7 cellular contexts compared by ENCODE assay signal in the genomic region with DNA sequence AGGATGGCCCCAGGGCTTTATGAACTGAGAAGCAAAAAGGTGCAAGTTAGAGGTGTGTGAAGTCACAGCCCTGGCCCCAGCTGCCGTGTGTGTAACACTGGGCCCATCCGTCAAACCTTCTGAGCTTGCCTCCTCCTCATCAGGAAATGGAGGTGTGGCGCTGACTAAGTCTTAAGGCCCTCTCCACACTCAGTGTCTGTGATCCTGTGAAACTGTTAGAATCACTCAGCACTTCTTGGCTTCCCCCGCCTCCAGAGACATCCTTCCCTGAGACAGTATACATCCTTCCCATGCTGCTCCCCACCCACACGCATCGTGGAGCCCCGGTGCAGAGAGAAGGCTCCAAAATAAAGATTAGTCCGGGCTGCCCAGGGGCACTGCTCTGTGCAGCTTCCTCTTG. TPM values are rescaled to one million over a fixed set of nuclear protein-coding genes. Genes with fewer than 3 reads are reported as not detected.
DNase-seq lines count a peak whose midpoint lies in the region; ATAC-seq and TF ChIP-seq lines count a peak whose summit lies in the region.

No MANE protein-coding gene starts in this region.

- intact Hi-C loops in activated CD4-positive, alpha-beta memory T cell treated with anti-CD3 and anti-CD28 coated beads for 36 hours (cut with micrococcal nuclease): loop anchor here (1.0 to 5.0 kb wide), 4 partner anchors 32 to 98 kb away; partner anchors contain the start of gene MAGOH

- no peaks in the 10 kb centered on the region for H3K27me3 Mint-ChIP-seq in activated CD4-positive, alpha-beta memory T cell treated with anti-CD3 and anti-CD28 coated beads for 36 hours

- H3K4me1 Mint-ChIP-seq in activated CD4-positive, alpha-beta memory T cell treated with anti-CD3 and anti-CD28 coated beads for 36 hours (ENCODE audit: low read depth): peaks cover 42% of the 10 kb centered on the region

- CTCF ChIA-PET in activated CD4-positive, alpha-beta memory T cell treated with anti-CD3 and anti-CD28 coated beads for 36 hours (lab: Charles Lee): interaction anchor here (0.9 to 2.5 kb wide), 4 partner anchors 13 to 99 kb away, joined by 3 to 16 read pairs (median 4); no protein-coding TSS in a partner anchor

- ATAC-seq in HG02678 (IDR thresholded peaks at IDR 0.05; ENCODE audit: unreplicated experiment): peak; percentile 35
- no peak for ATAC-seq in GM21528 (IDR thresholded peaks at IDR 0.05; ENCODE audit: low FRiP score, unreplicated experiment)
- ATAC-seq in HG02623 (IDR thresholded peaks at IDR 0.05; ENCODE audit: unreplicated experiment): no peak
- ATAC-seq in HG02759 (IDR thresholded peaks at IDR 0.05; ENCODE audit: unreplicated experiment): no peak

- no peaks in the 10 kb centered on the region for H3K9me3 Mint-ChIP-seq in activated CD4-positive, alpha-beta memory T cell treated with anti-CD3 and anti-CD28 coated beads for 36 hours

- H3K4me3 ChIP-seq in fibroblast of the aortic adventitia (ENCODE audit: low read depth, low read length): no peak overlapping the region

- no peak overlapping the region for H3K4me3 Mint-ChIP-seq in activated CD4-positive, alpha-beta memory T cell treated with anti-CD3 and anti-CD28 coated beads for 36 hours

- DNase-seq in activated CD4-positive, alpha-beta memory T cell treated with anti-CD3 and anti-CD28 coated beads for 36 hours: peak; percentile 84
- peak; percentile 31 for DNase-seq in fibroblast of the aortic adventitia (ENCODE audit: low read depth)
- DNase-seq in stimulated activated CD8-positive, alpha-beta memory T cell treated with anti-CD3 and anti-CD28 coated beads, Interleukin-4, amount 100 ng/mL, for 48 hours: peak; percentile 61

- H3K36me3 Mint-ChIP-seq in activated CD4-positive, alpha-beta memory T cell treated with anti-CD3 and anti-CD28 coated beads for 36 hours: peaks cover 7% of the 10 kb centered on the region

- no peak for TF ChIP-seq CTCF in fibroblast of the aortic adventitia (IDR thresholded peaks at IDR 0.05; ENCODE audit: insufficient read depth, low read length)

- POLR2A ChIA-PET in activated CD4-positive, alpha-beta memory T cell treated with anti-CD3 and anti-CD28 coated beads for 36 hours (lab: Charles Lee): interaction anchor here (0.7 to 1.7 kb wide), 3 partner anchors 9 to 32 kb away, joined by 3 to 5 read pairs (median 3); no protein-coding TSS in a partner anchor

- H3K27ac Mint-ChIP-seq in activated CD4-positive, alpha-beta memory T cell treated with anti-CD3 and anti-CD28 coated beads for 36 hours: peak overlapping the region; percentile 67

RNA-seq across cellular contexts. Expression of gene LRP8, which starts 33.3 kb away (rescaled TPM):
- 10 to 100 TPM; 38.6 to 38.8 TPM for total RNA-seq in activated CD4-positive, alpha-beta memory T cell treated with anti-CD3 and anti-CD28 coated beads for 36 hours
- 8.6 and 13.6 TPM in 2 replicates for total RNA-seq in fibroblast of the aortic adventitia (ENCODE audit: low replicate concordance)

RNA-seq across cellular contexts. Expression of gene MAGOH, which starts 56.2 kb away (rescaled TPM):
- 10 to 100 TPM; 85.7 to 89.5 TPM for total RNA-seq in activated CD4-positive, alpha-beta memory T cell treated with anti-CD3 and anti-CD28 coated beads for 36 hours
- 3.8 and 24.2 TPM in 2 replicates for total RNA-seq in fibroblast of the aortic adventitia (ENCODE audit: low replicate concordance)

Comparison
In these comparisons a context has a peak if more than half of its experiments do, and no peak if none do; other contexts are left out.
1. DNase-seq: peak in every context shown above with its lines; median percentile 84 in activated CD4-positive, alpha-beta memory T cell treated with anti-CD3 and anti-CD28 coated beads for 36 hours; 61 in stimulated activated CD8-positive, alpha-beta memory T cell treated with anti-CD3 and anti-CD28 coated beads, Interleukin-4, amount 100 ng/mL, for 48 hours; 31 in fibroblast of the aortic adventitia.